Comparison of ENCODE assay signal across 13 cellular contexts in the genomic region with DNA sequence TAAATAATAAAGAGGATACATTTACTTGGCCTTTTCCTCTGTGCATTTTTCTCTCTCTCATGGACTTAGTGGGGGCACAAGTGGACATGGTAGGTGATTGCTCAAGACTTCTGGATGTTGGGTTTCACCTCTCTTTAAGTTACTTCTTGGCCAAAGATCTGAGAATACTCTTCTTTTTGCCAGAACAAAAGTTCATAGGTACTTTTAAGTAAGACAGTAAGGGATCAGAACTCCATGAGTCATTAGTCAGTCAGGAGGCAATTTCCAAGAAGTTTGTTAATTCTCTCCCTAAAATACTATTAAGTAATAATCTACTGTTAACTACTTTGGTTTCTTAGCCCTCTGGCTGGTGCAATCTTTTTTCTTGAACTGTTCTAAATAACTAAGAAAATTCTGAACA.
"Had no signal": no experiment of that assay in that cellular context is flagged by ENCODE, and none has a peak within 500 bp of the region (broad histone marks: within the 10 kb centered on the region; RNA-seq: fewer than 3 reads in every experiment).

No MANE protein-coding gene starts in this region.

- H3K27me3 Mint-ChIP-seq: activated naive CD4-positive, alpha-beta T cell treated with anti-CD3 and anti-CD28 coated beads, Interleukin-2, amount 50 U/mL, for 24 hours had no signal

- H3K9me3 Mint-ChIP-seq: activated naive CD4-positive, alpha-beta T cell treated with anti-CD3 and anti-CD28 coated beads, Interleukin-2, amount 50 U/mL, for 24 hours; activated T-cell treated with anti-CD3 and anti-CD28 coated beads, Interleukin-2, amount 50 U/mL, for 72 hours; naive thymus-derived CD4-positive, alpha-beta T cell had no signal

- H3K9me3 ChIP-seq: body of pancreas, colonic mucosa, pancreas had no signal

- DNase-seq: activated CD4-positive, alpha-beta T cell treated with anti-CD3 and anti-CD28 coated beads, Interleukin-2, amount 50 U/mL, for 4 hours; activated effector memory CD4-positive, alpha-beta T cell treated with anti-CD3 and anti-CD28 coated beads, Interleukin-2, amount 50 U/mL, for 16 hours; activated T-cell treated with anti-CD3 and anti-CD28 coated beads, Interleukin-2, amount 50 U/mL, for 72 hours; body of pancreas; central memory CD4-positive, alpha-beta T cell; colonic mucosa; mesendoderm; naive thymus-derived CD4-positive, alpha-beta T cell; pancreas; stimulated activated naive CD4-positive, alpha-beta T cell; T-helper 17 cell had no signal

- H3K4me1 Mint-ChIP-seq: naive thymus-derived CD4-positive, alpha-beta T cell; T-helper 17 cell had no signal

- ATAC-seq: activated T-cell treated with anti-CD3 and anti-CD28 coated beads, Interleukin-2, amount 50 U/mL, for 72 hours; body of pancreas; naive thymus-derived CD4-positive, alpha-beta T cell; pancreas; sciatic nerve; T-helper 17 cell had no signal

- H3K4me3 ChIP-seq: body of pancreas, colonic mucosa, pancreas had no signal

- H3K27ac Mint-ChIP-seq: activated naive CD4-positive, alpha-beta T cell treated with anti-CD3 and anti-CD28 coated beads, Interleukin-2, amount 50 U/mL, for 24 hours; activated T-cell treated with anti-CD3 and anti-CD28 coated beads, Interleukin-2, amount 50 U/mL, for 72 hours; naive thymus-derived CD4-positive, alpha-beta T cell; T-helper 17 cell had no signal

- H3K36me3 Mint-ChIP-seq: activated naive CD4-positive, alpha-beta T cell treated with anti-CD3 and anti-CD28 coated beads, Interleukin-2, amount 50 U/mL, for 24 hours had no signal

- FAIRE-seq: pancreas had no signal

- H3K4me3 Mint-ChIP-seq: activated naive CD4-positive, alpha-beta T cell treated with anti-CD3 and anti-CD28 coated beads, Interleukin-2, amount 50 U/mL, for 24 hours; activated T-cell treated with anti-CD3 and anti-CD28 coated beads, Interleukin-2, amount 50 U/mL, for 72 hours; naive thymus-derived CD4-positive, alpha-beta T cell; T-helper 17 cell had no signal

- H3K4me1 ChIP-seq: body of pancreas, colonic mucosa, pancreas had no signal

- H3K27ac ChIP-seq: body of pancreas, colonic mucosa, pancreas had no signal

- H3K27me3 ChIP-seq: body of pancreas, colonic mucosa, pancreas had no signal

- H3K36me3 ChIP-seq: colonic mucosa, pancreas had no signal
